Comparison of ENCODE assay signal across 8 cellular contexts in genomic region chr2:74849228-74849892, GRCh38. TPM values are rescaled to one million over a fixed set of nuclear protein-coding genes. Genes with fewer than 3 reads are reported as not detected.
DNase-seq lines count a peak whose midpoint lies in the region; ATAC-seq, FAIRE-seq and TF ChIP-seq lines count a peak whose summit lies in the region.

No MANE protein-coding gene starts in this region.

- H3K9ac ChIP-seq in OCI-LY3 (ENCODE audit: low read length), result 0 out of 2 replicates have a peak overlapping the region, but pooled peaks have one; percentile 10
- peak overlapping the region; percentile 44; the same call in 1 of the 2 replicates for H3K9ac ChIP-seq in GM12878 (ENCODE audit: control insufficient read depth, insufficient read depth, low read length)

- H3K4me2 ChIP-seq in OCI-LY3 (ENCODE audit: low read length), result peak overlapping the region; percentile 92
- H3K4me2 ChIP-seq in GM12878 (ENCODE audit: control insufficient read depth, insufficient read depth), result peak overlapping the region; percentile 98

- peak overlapping the region; percentile 41 for H3K27ac ChIP-seq in OCI-LY3 (ENCODE audit: low read length)
- peak overlapping the region; percentile 80 for H3K27ac ChIP-seq in GM12878 (ENCODE audit: control insufficient read depth, insufficient read depth)
- H3K27ac ChIP-seq in lung (ENCODE audit: low read depth in 1 of 2, low read length in 1 of 2), result peak overlapping the region; percentile 13 to 83

- peaks cover 45% of the 10 kb centered on the region for H3K4me1 ChIP-seq in OCI-LY3 (ENCODE audit: low read length)
- H3K4me1 ChIP-seq in GM12878 (ENCODE audit: control insufficient read depth, insufficient read depth, low read length), result peaks cover 55% of the 10 kb centered on the region
- peaks cover 14 to 26% of the 10 kb centered on the region in 2 donors for H3K4me1 ChIP-seq in lung (ENCODE audit: control insufficient read depth in 2 of 2, insufficient read depth in 2 of 2, low read length in 2 of 2)

- FAIRE-seq in GM12878 (lab: Jason Lieb, UNC), result peak; percentile 92

- no peaks in the 10 kb centered on the region for H3K27me3 ChIP-seq in OCI-LY3 (ENCODE audit: low read depth, low read length)
- H3K27me3 ChIP-seq in GM12878 (replicated peaks in 1 of 2; ENCODE audit: control insufficient read depth in 2 of 2, insufficient read depth in 2 of 2, low read length in 1 of 2), result no peaks in the 10 kb centered on the region
- no peaks in the 10 kb centered on the region for H3K27me3 ChIP-seq in lung (ENCODE audit: control insufficient read depth, insufficient read depth)

- TF ChIP-seq POLR2A in GM12878 (IDR thresholded peaks at IDR 0.05; ENCODE audit: low read depth, low read length), result peak; percentile 51; the same call in 1 of the 2 replicates

- H3K36me3 ChIP-seq in OCI-LY3 (replicated peaks; ENCODE audit: low read depth, low read length) (peaks cover 40% of the 10 kb centered on the region), GM12878 (ENCODE audit: control insufficient read depth in 2 of 2, insufficient read depth in 2 of 2, low read length in 1 of 2) (peaks cover 5 to 15% of the 10 kb centered on the region in 2 experiments), lung (ENCODE audit: control insufficient read depth in 2 of 2, insufficient read depth in 2 of 2, low read length in 2 of 2) (peaks cover 0 to 2% of the 10 kb centered on the region in 2 donors)

- peak overlapping the region; percentile 61 for H3K4me3 ChIP-seq in OCI-LY3 (ENCODE audit: low read length)
- H3K4me3 ChIP-seq in GM12878, result peak overlapping the region; percentile 59; the same call in 1 of the 2 replicates
- no peak overlapping the region for H3K4me3 ChIP-seq in lung

- WGBS in GM12878 (ENCODE audit: insufficient coverage, insufficient replicate concordance, low lambda C conversion rate, missing lambda C conversion rate), result 1% methylated on average over 8 of the region's 8 CpGs
- WGBS in lung, 2 donors, result 11 to 26% methylated on average over 8 of the region's 8 CpGs

- no peak overlapping the region for H2AFZ ChIP-seq in OCI-LY3 (ENCODE audit: low read depth, low read length)
- peak overlapping the region; percentile 46 for H2AFZ ChIP-seq in GM12878 (ENCODE audit: control insufficient read depth, low read depth, low read length)

- H3K9me3 ChIP-seq in OCI-LY3 (ENCODE audit: insufficient read depth, low read length) (no peaks in the 10 kb centered on the region), GM12878 (replicated peaks; ENCODE audit: control insufficient read depth, insufficient read depth, low read length) (no peaks in the 10 kb centered on the region), lung (ENCODE audit: control insufficient read depth in 2 of 2, insufficient read depth in 1 of 2, low read length in 1 of 2) (no peaks in the 10 kb centered on the region)

- TF ChIP-seq RAD21 in GM12878 (IDR thresholded peaks at IDR 0.05; ENCODE audit: insufficient read depth, low read depth, low read length), result no peak

- SMC1A ChIA-PET in GM12878 (lab: Charles Lee; ENCODE audit: uncharacterized antibody, unreplicated experiment), result interaction anchor here (0.9 to 5.4 kb wide), 12 partner anchors 8 to 263 kb away, joined by 3 to 68 read pairs (median 4); partner anchors contain the start of gene HK2

- peaks cover 97% of the 10 kb centered on the region for H3K79me2 ChIP-seq in OCI-LY3 (ENCODE audit: low read length)
- peaks cover 94% of the 10 kb centered on the region for H3K79me2 ChIP-seq in GM12878 (ENCODE audit: control insufficient read depth, insufficient read depth, low read length)

- BruUV-seq in GM12878 (replicated peaks; lab: Mats Ljungman, UMichigan), result no TSS peak

- CTCF ChIA-PET in GM12878 (lab: Yijun Ruan, JAX), result interaction anchor here (0.8 to 8.2 kb wide), 8 partner anchors 13 to 161 kb away, joined by 3 to 87 read pairs (median 4); partner anchors contain the start of gene HK2

- TF ChIP-seq CTCF in OCI-LY3 (IDR thresholded peaks at IDR 0.05; ENCODE audit: low read depth, low read length) (no peak), GM12878 (IDR thresholded peaks at IDR 0.05 in 2 of 3, conservative IDR thresholded peaks at IDR 0.05 in 1 of 3; ENCODE audit: control insufficient read depth in 2 of 3, extremely low read depth in 1 of 3, insufficient read depth in 1 of 3, low read depth in 3 of 3, low read length in 3 of 3) (no peak), lung (IDR thresholded peaks at IDR 0.05; ENCODE audit: control extremely low read depth, extremely low read depth) (no peak)

- no peak for TF ChIP-seq EP300 in GM12878 (IDR thresholded peaks at IDR 0.05; ENCODE audit: borderline replicate concordance in 1 of 2, control insufficient read depth in 1 of 2, low read depth in 2 of 2, low read length in 2 of 2)

- intact Hi-C loops in GM12878 (cut with micrococcal nuclease; ENCODE audit: unreplicated experiment), result loop anchor here (2.0 kb wide), 1 partner anchor 15 kb away; the partner anchor contains the start of gene HK2

- in situ Hi-C loops in GM12878 (cut with MboI), result no loop called here

- POLR2A ChIA-PET in GM12878 (lab: Charles Lee), result interaction anchor here (0.9 to 2.2 kb wide), 4 partner anchors 12 to 112 kb away, joined by 3 to 9 read pairs (median 4); partner anchors contain the start of gene HK2

- peak; percentile 62 for DNase-seq in GM12878 (ENCODE audit: low read depth, low spot score)
- no peak for DNase-seq in lung (ENCODE audit: low spot score)
- peak; percentile 67 for DNase-seq in ureter (ENCODE audit: low spot score)
- no peak for DNase-seq in SHP77 (lab: John Stamatoyannopoulos, UW)
- no peak for DNase-seq in NCI-H187 (lab: John Stamatoyannopoulos, UW)

- peak; percentile 90 for ATAC-seq in GM18907 (IDR thresholded peaks at IDR 0.05; ENCODE audit: unreplicated experiment)
- ATAC-seq in HG02884 (IDR thresholded peaks at IDR 0.05; ENCODE audit: unreplicated experiment), result peak; percentile 77
- peak; percentile 88 for ATAC-seq in GM12878
- ATAC-seq in lung (ENCODE audit: insufficient read depth, low FRiP score), result no peak

- RAD21 ChIA-PET in GM12878 (lab: Charles Lee; ENCODE audit: unreplicated experiment), result interaction anchor here (1.0 to 4.6 kb wide), 4 partner anchors 9 to 34 kb away, joined by 3 to 49 read pairs (median 4); partner anchors contain the start of gene HK2

- H4K20me1 ChIP-seq in OCI-LY3 (ENCODE audit: insufficient read depth, low read length) (peaks cover 100% of the 10 kb centered on the region), GM12878 (ENCODE audit: control insufficient read depth, insufficient read depth) (peaks cover 3% of the 10 kb centered on the region; the same call in 1 of the 2 replicates)

TF ChIP-seq in GM12878, 131 proteins besides CTCF, POLR2A, EP300 and RAD21 (continues in another document):
- TF ChIP-seq GABPA (IDR thresholded peaks at IDR 0.05; ENCODE audit: low read depth) (no peak), POU2F2 (IDR thresholded peaks at IDR 0.05; ENCODE audit: borderline replicate concordance, low read depth, low read length) (peak; percentile 91; the same call in 2 of the 3 replicates), PKNOX1 (IDR thresholded peaks at IDR 0.05) (no peak), DPF2 (IDR thresholded peaks at IDR 0.05) (0 out of 2 replicates have a peak, but pooled peaks have one; percentile 13), IKZF1 (conservative IDR thresholded peaks at IDR 0.05) (0 out of 2 replicates have a peak, but pooled peaks have one; percentile 55), ATF7 (IDR thresholded peaks at IDR 0.05; ENCODE audit: low read depth) (0 out of 2 replicates have a peak, but pooled peaks have one; percentile 9), NBN (IDR thresholded peaks at IDR 0.05) (0 out of 2 replicates have a peak, but pooled peaks have one; percentile 25), SPI1 (IDR thresholded peaks at IDR 0.05; ENCODE audit: borderline replicate concordance, insufficient read depth, low read depth, low read length) (peak; percentile 71), ZZZ3 (IDR thresholded peaks at IDR 0.05; ENCODE audit: control insufficient read depth, insufficient read length, low read depth) (no peak)

RNA-seq across cellular contexts. Expression of gene HK2, which starts 15.4 kb away (rescaled TPM):
- 63.6 and 80.5 TPM in 2 replicates for total RNA-seq in GM12878 (2013; cell fraction: nucleolus; rRNA removed)
- total RNA-seq in GM12878 (2014; rRNA removed) (16.1 and 16.3 TPM in 2 replicates), GM12878 (2014; rRNA removed; fragmentation: Illumina TruSeq; extraction: Trizol) (17.9 and 18.1 TPM in 2 replicates), GM12878 (2021) (36.4 and 38.9 TPM in 2 replicates), lung (10 to 100 TPM; 13.6 to 43.1 TPM), ureter (62.8 TPM)
- polyA plus RNA-seq in GM12878 (2011; ENCODE audit: low read depth), result 19.0 TPM
- polyA plus RNA-seq in GM12878 (2011; rRNA removed) (52.7 and 73.1 TPM in 2 replicates), GM12878 (2014; fragmentation: Illumina TruSeq; extraction: Trizol) (21.7 and 23.6 TPM in 2 replicates), GM12878 (2014; fragmentation: Nextera tagmentation; extraction: Ambion mirVana) (1 to 10 TPM; 5.0 to 6.4 TPM), GM12878 (2014; rRNA removed) (20.7 and 22.8 TPM in 2 replicates), GM12878 (2016; fragmentation: Nextera tagmentation; extraction: Ambion mirVana) (10 to 100 TPM; 19.6 to 21.3 TPM), lung (10 to 100 TPM; 18.9 to 22.6 TPM)
- polyA plus RNA-seq in GM12878 (2011; cell fraction: cytosol; rRNA removed), result 48.9 and 55.8 TPM in 2 replicates
- polyA plus RNA-seq in GM12878 (2011; cell fraction: nucleus; rRNA removed), result 79.9 and 80.2 TPM in 2 replicates
- polyA plus RNA-seq in GM12878 (2012), result 27.4 and 47.4 TPM in 2 replicates
- 164 and 192 TPM in 2 replicates for polyA minus RNA-seq in GM12878 (2011; rRNA and poly(A)+ RNA removed)
- 50.4 and 50.6 TPM in 2 replicates for polyA minus RNA-seq in GM12878 (2011; cell fraction: cytosol; rRNA and poly(A)+ RNA removed)
- 58.2 and 72.9 TPM in 2 replicates for polyA minus RNA-seq in GM12878 (2011; cell fraction: nucleus; rRNA and poly(A)+ RNA removed)

Comparison
In these comparisons a context has a peak if more than half of its experiments do, and no peak if none do; other contexts are left out.
1. DNase-seq: peak in GM12878 (single experiment) and ureter (single experiment); none in lung (single experiment), SHP77 (0 of 2) and NCI-H187 (0 of 2).
2. Peak in every context shown above with its lines, with median percentiles within 50 percentile points of each other: H3K27ac ChIP-seq.